Comparison of ENCODE assay signal across 8 cellular contexts in the genomic region with DNA sequence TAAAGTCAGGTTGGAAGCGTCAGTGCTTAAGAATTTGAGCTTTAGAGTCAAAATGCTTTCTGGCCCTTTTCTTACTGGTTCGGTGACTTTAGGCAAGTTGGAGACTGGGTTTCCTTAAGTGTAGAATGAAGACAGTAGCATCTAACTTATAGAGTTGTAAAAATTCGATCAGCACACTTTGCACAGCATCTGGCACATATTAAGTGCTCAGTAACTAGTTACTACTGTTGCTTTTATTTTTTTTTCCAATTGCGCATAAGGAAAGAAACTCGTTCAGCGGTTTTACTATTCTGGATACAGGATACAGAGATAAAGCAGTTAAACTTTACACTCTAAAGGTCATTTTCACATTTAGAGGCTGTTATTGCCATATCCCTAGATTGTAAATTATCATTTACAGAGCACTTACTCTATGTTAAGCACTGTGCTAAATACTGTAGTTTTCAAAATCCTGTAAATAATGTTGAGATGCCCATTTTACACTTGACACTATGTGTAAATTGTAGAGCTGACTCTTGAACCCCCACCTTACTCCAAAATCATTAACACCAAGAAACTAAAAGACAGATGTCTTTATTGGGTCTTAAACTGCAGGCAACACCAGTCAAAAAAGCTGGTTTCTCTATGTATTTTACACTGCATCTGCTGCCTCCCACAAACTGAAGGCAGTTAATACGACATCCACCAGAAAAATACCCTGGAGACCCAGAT. TPM values are rescaled to one million over a fixed set of nuclear protein-coding genes. Genes with fewer than 3 reads are reported as not detected.
DNase-seq lines count a peak whose midpoint lies in the region; TF ChIP-seq lines count a peak whose summit lies in the region.

No MANE protein-coding gene starts in this region.

- peaks cover 8 to 29% (median 28%) of the 10 kb centered on the region in 4 donors for H3K36me3 ChIP-seq in liver (ENCODE audit: control insufficient read depth in 4 of 4, insufficient read depth in 3 of 4, low read depth in 1 of 4, low read length in 3 of 4)
- peaks cover 0 to 39% (median 15%) of the 10 kb centered on the region in 4 donors for H3K36me3 ChIP-seq in transverse colon

- H3K9ac ChIP-seq in liver (ENCODE audit: low read depth in 1 of 2, low read length in 2 of 2): peak overlapping the region; percentile 48 to 64

- DNase-seq in activated T-cell treated with anti-CD3 and anti-CD28 coated beads, Interleukin-2, amount 50 U/mL, for 24 hours: no peak
- DNase-seq in activated T-cell treated with anti-CD3 and anti-CD28 coated beads, Interleukin-2, amount 50 U/mL, for 1 hour: no peak
- DNase-seq in amniotic epithelial cell (ENCODE audit: low read depth) (peak; percentile 20), transverse colon (no peak), UCSD-AML1 (lab: John Stamatoyannopoulos, UW; ENCODE audit: unreplicated experiment) (no peak), NCI-H1436 treated with DMSO at 0.1 percent for 48 hours (lab: John Stamatoyannopoulos, UW) (no peak)
- DNase-seq in effector CD4-positive, alpha-beta T cell: no peak

- no peak for TF ChIP-seq RAD21 in liver (IDR thresholded peaks at IDR 0.05)

- H3K4me3 Mint-ChIP-seq in activated T-cell treated with anti-CD3 and anti-CD28 coated beads, Interleukin-2, amount 50 U/mL, for 24 hours: peak overlapping the region; percentile 98

- H3K9me3 ChIP-seq in liver (ENCODE audit: control insufficient read depth in 4 of 4, low read length in 3 of 4): no peaks in the 10 kb centered on the region
- no peaks in the 10 kb centered on the region for H3K9me3 ChIP-seq in transverse colon

- H3K4me3 ChIP-seq in liver (ENCODE audit: low read depth in 1 of 3, low read length in 3 of 3) (peak overlapping the region; percentile 69 to 87 (median 82)), transverse colon (peak overlapping the region; percentile 66 to 91 (median 82))

- in situ Hi-C loops in transverse colon (cut with MboI; ENCODE audit: low pct_ligation_motif_present in 1 of 4, low pct_unique_long_range_greater_than_20kb in 1 of 4, low sequenced_read_pairs in 3 of 4): loop anchor here in 2 of 4 donors (25.0 kb wide), 1 partner anchor 187 kb away; no protein-coding TSS in a partner anchor

- peaks cover 0 to 36% (median 28%) of the 10 kb centered on the region in 4 donors for H3K4me1 ChIP-seq in liver (ENCODE audit: control insufficient read depth in 4 of 4, insufficient read depth in 4 of 4, low read length in 3 of 4)
- H3K4me1 ChIP-seq in transverse colon: peaks cover 0 to 32% (median 19%) of the 10 kb centered on the region in 4 donors

- H3K9me3 Mint-ChIP-seq in activated T-cell treated with anti-CD3 and anti-CD28 coated beads, Interleukin-2, amount 50 U/mL, for 24 hours: no peaks in the 10 kb centered on the region

- H3K27ac ChIP-seq in liver (ENCODE audit: low read depth in 1 of 2, low read length in 2 of 2): peak overlapping the region; percentile 83 to 86
- peak overlapping the region; percentile 91 to 95 (median 92) for H3K27ac ChIP-seq in transverse colon

- H3K27ac Mint-ChIP-seq in activated T-cell treated with anti-CD3 and anti-CD28 coated beads, Interleukin-2, amount 50 U/mL, for 24 hours: peak overlapping the region; percentile 99

- peaks cover 61% of the 10 kb centered on the region for H3K4me1 Mint-ChIP-seq in activated T-cell treated with anti-CD3 and anti-CD28 coated beads, Interleukin-2, amount 50 U/mL, for 24 hours (ENCODE audit: low read depth)

- 14% methylated on average over 7 of the region's 7 CpGs for WGBS in liver
- 13% methylated on average over 5 to 7 of the region's 7 CpGs for WGBS in transverse colon (ENCODE audit: low coverage in 1 of 2), 2 donors

- TF ChIP-seq CTCF in liver (IDR thresholded peaks at IDR 0.05; ENCODE audit: low read depth, low read length, missing input control) (no peak), transverse colon (IDR thresholded peaks at IDR 0.05) (no peak)

- intact Hi-C loops in transverse colon (cut with DNase I; ENCODE audit: low total_unique reads): loop anchor here (5.0 to 10.0 kb wide), 2 partner anchors 72 to 95 kb away; a partner anchor contains a TSS

- no peak for TF ChIP-seq EP300 in transverse colon (IDR thresholded peaks at IDR 0.05; ENCODE audit: low read depth)

- H3K27me3 Mint-ChIP-seq in activated T-cell treated with anti-CD3 and anti-CD28 coated beads, Interleukin-2, amount 50 U/mL, for 24 hours: no peaks in the 10 kb centered on the region

- TF ChIP-seq POLR2A in transverse colon (IDR thresholded peaks at IDR 0.05): no peak

- peaks cover 89% of the 10 kb centered on the region for H3K36me3 Mint-ChIP-seq in activated T-cell treated with anti-CD3 and anti-CD28 coated beads, Interleukin-2, amount 50 U/mL, for 24 hours (ENCODE audit: low read depth)

- H3K27me3 ChIP-seq in liver (ENCODE audit: control insufficient read depth in 4 of 4, insufficient read depth in 4 of 4, low read length in 3 of 4) (no peaks in the 10 kb centered on the region), transverse colon (no peaks in the 10 kb centered on the region)

TF ChIP-seq in liver, 16 proteins besides CTCF, POLR2A, EP300 and RAD21:
- TF ChIP-seq, protein P1, sequence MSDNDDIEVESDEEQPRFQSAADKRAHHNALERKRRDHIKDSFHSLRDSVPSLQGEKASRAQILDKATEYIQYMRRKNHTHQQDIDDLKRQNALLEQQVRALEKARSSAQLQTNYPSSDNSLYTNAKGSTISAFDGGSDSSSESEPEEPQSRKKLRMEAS (IDR thresholded peaks at IDR 0.05): no peak
- TF ChIP-seq FOXA2 (IDR thresholded peaks at IDR 0.05): no peak
- TF ChIP-seq SP1 (IDR thresholded peaks at IDR 0.05): no peak
- TF ChIP-seq TAF1 (conservative IDR thresholded peaks at IDR 0.05): peak; percentile 18

RNA-seq across cellular contexts. Expression of a gene that starts 0.9 kb away (rescaled TPM):
- total RNA-seq in liver (100 to 1,000 TPM in 1 of 2 donors, 10 to 100 TPM in 1; 68.4 to 127 TPM), transverse colon (100 to 1,000 TPM; 114 to 416 (median 182) TPM)
- polyA plus RNA-seq in liver: 100 to 1,000 TPM; 167 to 359 TPM

RNA-seq across cellular contexts. Expression of a gene that starts 0.9 kb away (rescaled TPM):
- total RNA-seq in liver (10 to 100 TPM; 40.3 to 51.9 TPM), transverse colon (10 to 100 TPM; 28.4 to 54.1 (median 42.0) TPM)
- 10 to 100 TPM; 30.1 to 55.2 TPM for polyA plus RNA-seq in liver

RNA-seq across cellular contexts. Expression of a gene that starts 35.4 kb away (rescaled TPM):
- total RNA-seq in liver (10 to 100 TPM; 48.5 to 55.4 TPM), transverse colon (100 to 1,000 TPM in 3 of 4 donors, 10 to 100 TPM in 1; 67.7 to 225 (median 132) TPM)
- 10 to 100 TPM; 25.5 to 52.5 TPM for polyA plus RNA-seq in liver

RNA-seq across cellular contexts. Expression of a gene that starts 35.4 kb away (rescaled TPM):
- total RNA-seq in liver (10 to 100 TPM; 19.7 to 20.0 TPM), transverse colon (10 to 100 TPM; 24.7 to 33.8 (median 29.3) TPM)
- polyA plus RNA-seq in liver: 10 to 100 TPM in 1 of 2 donors, 1 to 10 TPM in 1; 3.4 to 11.9 TPM

RNA-seq across cellular contexts. Expression of a gene that starts 42.0 kb away (rescaled TPM):
- total RNA-seq in liver (100 to 1,000 TPM; 209 to 211 TPM), transverse colon (100 to 1,000 TPM; 264 to 721 (median 416) TPM)
- polyA plus RNA-seq in liver: 100 to 1,000 TPM in 1 of 2 donors, 10 to 100 TPM in 1; 57.2 to 188 TPM
